Comparison of ENCODE assay signal across 13 cellular contexts in the genomic region with DNA sequence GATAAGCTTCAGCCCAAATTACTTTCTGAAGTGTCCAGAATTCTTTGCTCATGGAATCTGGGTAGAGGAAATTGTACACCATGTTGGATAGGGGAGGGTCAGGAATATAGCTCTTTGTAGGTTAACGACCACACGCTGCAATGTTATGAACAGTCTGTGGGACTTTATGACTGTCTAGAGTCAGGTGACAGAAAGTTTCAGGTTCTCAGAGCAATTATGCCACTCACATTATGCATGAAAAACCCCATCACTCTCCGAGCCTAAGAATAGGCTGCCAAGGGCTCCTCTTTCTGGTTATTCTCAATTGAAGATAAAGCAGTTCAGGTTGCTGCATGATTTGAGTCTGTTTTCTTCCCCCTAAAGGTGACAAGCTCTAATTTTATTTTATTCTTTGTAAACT.
DNase-seq lines count a peak whose midpoint lies in the region; ATAC-seq, FAIRE-seq and TF ChIP-seq lines count a peak whose summit lies in the region.
"Had no signal": no experiment of that assay in that cellular context is flagged by ENCODE, and none has a peak within 500 bp of the region (broad histone marks: within the 10 kb centered on the region; RNA-seq: fewer than 3 reads in every experiment).

No MANE protein-coding gene starts in this region.

- DNase-seq in GM12878 (ENCODE audit: low read depth, low spot score) = peak; percentile 60
- DNase-seq in stimulated activated CD4-positive, alpha-beta T cell treated with anti-CD3 and anti-CD28 coated beads, Interleukin-15, amount 100 ng/mL, for 24 hours = no peak
- DNase-seq in HTR-8/SVneo (ENCODE audit: insufficient read length, low spot score) = no peak
- no peak for DNase-seq in tibial artery
- DNase-seq: activated CD4-positive, alpha-beta T cell treated with anti-CD3 and anti-CD28 coated beads, Interleukin-2, amount 10 ng/mL, durations not matched to agents 7 days and 5 days; activated naive CD4-positive, alpha-beta T cell; mammary epithelial cell; NCI-H1092 treated with DMSO at 0.1 percent for 48 hours; ovary had no signal

- no peak for TF ChIP-seq POLR2A in GM12878 (IDR thresholded peaks at IDR 0.05; ENCODE audit: low read depth, low read length)

- no peak for TF ChIP-seq RAD21 in GM12878 (IDR thresholded peaks at IDR 0.05; ENCODE audit: insufficient read depth, low read depth, low read length)

- POLR2A ChIA-PET in GM12878 (lab: Charles Lee) = interaction anchor here (1.1 kb wide), 1 partner anchor 52 kb away, joined by 4 read pairs; no protein-coding TSS in a partner anchor

- 0 out of 4 replicates have a peak, but pooled peaks of 1 of the 2 experiments have one; percentile 13 for TF ChIP-seq EP300 in GM12878 (IDR thresholded peaks at IDR 0.05; ENCODE audit: borderline replicate concordance in 1 of 2, control insufficient read depth in 1 of 2, low read depth in 2 of 2, low read length in 2 of 2)

- H3K27me3 ChIP-seq in GM12878 (replicated peaks in 1 of 2; ENCODE audit: control insufficient read depth in 2 of 2, insufficient read depth in 2 of 2, low read length in 1 of 2) (no peaks in the 10 kb centered on the region), tibial artery (no peaks in the 10 kb centered on the region)
- H3K27me3 ChIP-seq: ovary had no signal

- 0 out of 2 replicates have a peak overlapping the region, but pooled peaks have one; percentile 50 for H3K4me2 ChIP-seq in GM12878 (ENCODE audit: control insufficient read depth, insufficient read depth)

- in situ Hi-C loops in GM12878 (cut with MboI) = no loop called here

- H3K9ac ChIP-seq in GM12878 (ENCODE audit: control insufficient read depth, insufficient read depth, low read length) = no peak overlapping the region

- H3K27ac ChIP-seq in GM12878 (ENCODE audit: control insufficient read depth, insufficient read depth) = no peak overlapping the region
- no peak overlapping the region for H3K27ac ChIP-seq in tibial artery
- H3K27ac ChIP-seq: ovary had no signal

- RAD21 ChIA-PET in GM12878 (lab: Charles Lee; ENCODE audit: unreplicated experiment) = interaction anchor here (0.6 to 1.6 kb wide), 4 partner anchors 11 to 548 kb away, joined by 3 to 7 read pairs (median 3); a partner anchor contains a TSS

- no peaks in the 10 kb centered on the region for H3K4me1 ChIP-seq in GM12878 (ENCODE audit: control insufficient read depth, insufficient read depth, low read length)
- no peaks in the 10 kb centered on the region for H3K4me1 ChIP-seq in tibial artery

- H3K4me3 ChIP-seq in GM12878 (no peak overlapping the region), tibial artery (no peak overlapping the region)
- H3K4me3 ChIP-seq: ovary had no signal

- H3K79me2 ChIP-seq in GM12878 (ENCODE audit: control insufficient read depth, insufficient read depth, low read length) = no peaks in the 10 kb centered on the region

- H3K36me3 ChIP-seq in GM12878 (ENCODE audit: control insufficient read depth in 2 of 2, insufficient read depth in 2 of 2, low read length in 1 of 2) (no peaks in the 10 kb centered on the region), tibial artery (no peaks in the 10 kb centered on the region)
- H3K36me3 ChIP-seq: ovary had no signal

- TF ChIP-seq CTCF in GM12878 (IDR thresholded peaks at IDR 0.05 in 2 of 3, conservative IDR thresholded peaks at IDR 0.05 in 1 of 3; ENCODE audit: control insufficient read depth in 2 of 3, extremely low read depth in 1 of 3, insufficient read depth in 1 of 3, low read depth in 3 of 3, low read length in 3 of 3) = no peak
- TF ChIP-seq CTCF in tibial artery (IDR thresholded peaks at IDR 0.05) = no peak

- SMC1A ChIA-PET in GM12878 (lab: Charles Lee; ENCODE audit: uncharacterized antibody, unreplicated experiment) = interaction anchor here (0.6 to 1.9 kb wide), 10 partner anchors 9 to 112 kb away, joined by 3 to 7 read pairs (median 4); no protein-coding TSS in a partner anchor

- BruUV-seq in GM12878 (replicated peaks; lab: Mats Ljungman, UMichigan) = no TSS peak

- intact Hi-C loops in GM12878 (cut with micrococcal nuclease; ENCODE audit: unreplicated experiment) (no loop called here), tibial artery (cut with DNase I; ENCODE audit: low total_unique reads) (no loop called here)

- no peaks in the 10 kb centered on the region for H4K20me1 ChIP-seq in GM12878 (ENCODE audit: control insufficient read depth, insufficient read depth)

- CTCF ChIA-PET in GM12878 (lab: Yijun Ruan, JAX) = interaction anchor here (1.4 to 1.7 kb wide), 2 partner anchors 14 to 24 kb away, joined by 4 to 13 read pairs; no protein-coding TSS in a partner anchor

- ATAC-seq in GM18873 (IDR thresholded peaks at IDR 0.05; ENCODE audit: low FRiP score, unreplicated experiment) = peak; percentile 100
- ATAC-seq in GM21528 (IDR thresholded peaks at IDR 0.05; ENCODE audit: low FRiP score, unreplicated experiment) = peak; percentile 88
- ATAC-seq in HG03045 (IDR thresholded peaks at IDR 0.05; ENCODE audit: unreplicated experiment) = peak; percentile 98
- ATAC-seq in GM12878 = peak; percentile 99
- ATAC-seq: stimulated activated effector memory CD8-positive, alpha-beta T cell treated with anti-CD3 and anti-CD28 coated beads, Interleukin-12 subunit alpha, Interleukin-12 subunit beta, amount 100 ng/mL, for 72 hours had no signal

- H3K9me3 ChIP-seq in GM12878 (replicated peaks; ENCODE audit: control insufficient read depth, insufficient read depth, low read length) (no peaks in the 10 kb centered on the region; the same call in 2 of the 3 replicates), tibial artery (no peaks in the 10 kb centered on the region)
- H3K9me3 ChIP-seq: ovary had no signal

- FAIRE-seq in GM12878 (lab: Jason Lieb, UNC) = peak; percentile 31
- no peak for FAIRE-seq in HTR-8/SVneo (lab: Jason Lieb, UNC)

- peak overlapping the region; percentile 12 for H2AFZ ChIP-seq in GM12878 (ENCODE audit: control insufficient read depth, low read depth, low read length)

- WGBS in GM12878 (ENCODE audit: insufficient coverage, insufficient replicate concordance, low lambda C conversion rate, missing lambda C conversion rate) = 0% methylated on average over 3 of the region's 3 CpGs

TF ChIP-seq in GM12878, 131 proteins besides CTCF, POLR2A, EP300 and RAD21 (continues in another document):
- TF ChIP-seq ZNF384 (IDR thresholded peaks at IDR 0.05; ENCODE audit: borderline replicate concordance, low read depth, low read length) (no peak), KLF5 (IDR thresholded peaks at IDR 0.05; ENCODE audit: partially characterized antibody) (no peak), SREBF2 (IDR thresholded peaks at IDR 0.05; ENCODE audit: low read length) (no peak), FOXK2 (IDR thresholded peaks at IDR 0.05) (no peak), SMC3 (IDR thresholded peaks at IDR 0.05; ENCODE audit: borderline replicate concordance, low read length) (no peak)
- TF ChIP-seq, protein P1, sequence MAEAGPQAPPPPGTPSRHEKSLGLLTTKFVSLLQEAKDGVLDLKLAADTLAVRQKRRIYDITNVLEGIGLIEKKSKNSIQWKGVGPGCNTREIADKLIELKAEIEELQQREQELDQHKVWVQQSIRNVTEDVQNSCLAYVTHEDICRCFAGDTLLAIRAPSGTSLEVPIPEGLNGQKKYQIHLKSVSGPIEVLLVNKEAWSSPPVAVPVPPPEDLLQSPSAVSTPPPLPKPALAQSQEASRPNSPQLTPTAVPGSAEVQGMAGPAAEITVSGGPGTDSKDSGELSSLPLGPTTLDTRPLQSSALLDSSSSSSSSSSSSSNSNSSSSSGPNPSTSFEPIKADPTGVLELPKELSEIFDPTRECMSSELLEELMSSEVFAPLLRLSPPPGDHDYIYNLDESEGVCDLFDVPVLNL (IDR thresholded peaks at IDR 0.05; ENCODE audit: low read depth, low read length) = no peak
- TF ChIP-seq, protein P2, sequence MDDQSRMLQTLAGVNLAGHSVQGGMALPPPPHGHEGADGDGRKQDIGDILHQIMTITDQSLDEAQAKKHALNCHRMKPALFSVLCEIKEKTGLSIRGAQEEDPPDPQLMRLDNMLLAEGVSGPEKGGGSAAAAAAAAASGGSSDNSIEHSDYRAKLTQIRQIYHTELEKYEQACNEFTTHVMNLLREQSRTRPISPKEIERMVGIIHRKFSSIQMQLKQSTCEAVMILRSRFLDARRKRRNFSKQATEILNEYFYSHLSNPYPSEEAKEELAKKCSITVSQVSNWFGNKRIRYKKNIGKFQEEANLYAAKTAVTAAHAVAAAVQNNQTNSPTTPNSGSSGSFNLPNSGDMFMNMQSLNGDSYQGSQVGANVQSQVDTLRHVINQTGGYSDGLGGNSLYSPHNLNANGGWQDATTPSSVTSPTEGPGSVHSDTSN (IDR thresholded peaks at IDR 0.05; ENCODE audit: insufficient replicate concordance, low read depth, low read length) = no peak
